In the genomic region with DNA sequence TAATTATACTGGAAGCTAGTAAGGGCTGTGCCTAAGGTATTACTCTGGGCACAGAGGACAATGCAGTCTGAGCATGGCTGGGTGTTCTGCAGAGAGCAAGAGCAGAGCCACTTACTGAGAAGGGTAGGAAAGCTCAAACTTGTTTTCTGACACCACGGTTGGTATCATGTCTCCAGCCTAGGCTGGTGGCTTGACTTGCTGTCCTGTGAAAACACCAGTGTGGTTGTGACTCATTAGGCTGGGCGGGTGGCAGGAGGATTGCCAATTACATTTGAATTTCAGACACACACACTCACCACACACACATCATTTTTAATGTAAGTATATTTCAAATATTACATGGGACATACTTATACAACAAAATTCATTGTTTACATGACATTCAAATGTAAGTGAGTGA, we compare ENCODE assay signal across 16 cellular contexts. TPM values are rescaled to one million over a fixed set of nuclear protein-coding genes. Genes with fewer than 3 reads are reported as not detected.
A peak's percentile ranks its signal among the peaks of the same experiment; 100 is the strongest.
DNase-seq lines count a peak whose midpoint lies in the region; ATAC-seq, FAIRE-seq and TF ChIP-seq lines count a peak whose summit lies in the region.
"Had no signal": no experiment of that assay in that cellular context is flagged by ENCODE, and none has a peak within 500 bp of the region (broad histone marks: within the 10 kb centered on the region; RNA-seq: fewer than 3 reads in every experiment).

No MANE protein-coding gene starts in this region.

- FAIRE-seq in astrocyte (lab: Jason Lieb, UNC), result peak; percentile 94

- no peak overlapping the region for H3K4me2 ChIP-seq in astrocyte (ENCODE audit: low read length)
- H3K4me2 ChIP-seq: KMS-11 had no signal

- H3K27ac ChIP-seq in astrocyte (ENCODE audit: low read depth, low read length) (no peak overlapping the region), endodermal cell (ENCODE audit: low read depth, low read length) (no peak overlapping the region)
- H3K27ac ChIP-seq: KMS-11, SJSA1 had no signal

- H3K27me3 ChIP-seq in astrocyte (ENCODE audit: insufficient read depth, low read length) (no peaks in the 10 kb centered on the region), endodermal cell (ENCODE audit: control insufficient read depth, insufficient read depth, low read length, poor library complexity, severe bottlenecking) (peaks cover 10% of the 10 kb centered on the region)
- H3K27me3 ChIP-seq: SJSA1, tibial nerve had no signal

- peaks cover under 1% of the 10 kb centered on the region for H3K9me3 Mint-ChIP-seq in astrocyte (ENCODE audit: unreplicated experiment)
- peaks cover 0 to 2% (median 0%) of the 10 kb centered on the region in 6 donors for H3K9me3 Mint-ChIP-seq in immature natural killer cell
- H3K9me3 Mint-ChIP-seq in endodermal cell, result peaks cover 41% of the 10 kb centered on the region
- H3K9me3 Mint-ChIP-seq: activated T-cell treated with anti-CD3 and anti-CD28 coated beads, Interleukin-2, amount 50 U/mL, for 24 hours had no signal

- H3K36me3 Mint-ChIP-seq in astrocyte (ENCODE audit: low read depth, unreplicated experiment) (no peaks in the 10 kb centered on the region), immature natural killer cell (no peaks in the 10 kb centered on the region), endodermal cell (ENCODE audit: low read depth) (no peaks in the 10 kb centered on the region)
- H3K36me3 Mint-ChIP-seq: brain had no signal

- H3K9ac ChIP-seq in astrocyte (ENCODE audit: low read length), result no peak overlapping the region
- no peak overlapping the region for H3K9ac ChIP-seq in endodermal cell (ENCODE audit: extremely low read depth, low read length, poor library complexity, severe bottlenecking)
- H3K9ac ChIP-seq: KMS-11 had no signal

- no peak for TF ChIP-seq CTCF in astrocyte (IDR thresholded peaks at IDR 0.05; ENCODE audit: insufficient read depth, low read depth, low read length)
- TF ChIP-seq CTCF in endodermal cell (conservative IDR thresholded peaks at IDR 0.05), result no peak

- H3K4me3 Mint-ChIP-seq in astrocyte (ENCODE audit: unreplicated experiment) (no peak overlapping the region), immature natural killer cell (peak overlapping the region in 3 of 5 donors; percentile 66 to 89 (median 74)), endodermal cell (no peak overlapping the region)
- H3K4me3 Mint-ChIP-seq: activated T-cell treated with anti-CD3 and anti-CD28 coated beads, Interleukin-2, amount 50 U/mL, for 24 hours had no signal

- H3K27ac Mint-ChIP-seq in astrocyte (ENCODE audit: unreplicated experiment) (no peak overlapping the region), immature natural killer cell (peak overlapping the region in 1 of 6 donors; percentile 23), endodermal cell (no peak overlapping the region)
- H3K27ac Mint-ChIP-seq: activated T-cell treated with anti-CD3 and anti-CD28 coated beads, Interleukin-2, amount 50 U/mL, for 24 hours had no signal

- no peaks in the 10 kb centered on the region for H4K20me1 ChIP-seq in astrocyte (ENCODE audit: insufficient read depth, low read length)

- DNase-seq in EH (ENCODE audit: low read depth) (peak; percentile 56), HUDEP-2 (lab: John Stamatoyannopoulos, UW; ENCODE audit: unreplicated experiment in 76 of 76) (peak in 58 of 76 experiments; percentile 1 to 52 (median 14)), astrocyte (ENCODE audit: low read depth) (peak; percentile 36), immature natural killer cell (peak; percentile 24 to 44 (median 32)), NCI-H1092 treated with DMSO at 0.1 percent for 48 hours (lab: John Stamatoyannopoulos, UW) (no peak), endodermal cell (no peak), NOMO-1 treated with dmso at 0.1 percent for 144 hours (lab: John Stamatoyannopoulos, UW; ENCODE audit: unreplicated experiment) (no peak)
- DNase-seq: activated T-cell treated with anti-CD3 and anti-CD28 coated beads, Interleukin-2, amount 50 U/mL, for 24 hours; NCI-H2107; occipital lobe; stimulated activated CD4-positive, alpha-beta T cell treated with anti-CD3 and anti-CD28 coated beads, Interleukin-12 subunit alpha, Interleukin-12 subunit beta, amount 100 ng/mL, for 4 hours had no signal

- H3K27me3 Mint-ChIP-seq in astrocyte (ENCODE audit: low read depth, unreplicated experiment), result peaks cover 12% of the 10 kb centered on the region
- H3K27me3 Mint-ChIP-seq in immature natural killer cell (ENCODE audit: low read depth in 3 of 3), result peaks cover 11 to 21% (median 12%) of the 10 kb centered on the region in 3 donors
- peaks cover 73% of the 10 kb centered on the region for H3K27me3 Mint-ChIP-seq in endodermal cell (ENCODE audit: insufficient read depth)
- H3K27me3 Mint-ChIP-seq: brain had no signal

- WGBS in endodermal cell (ENCODE audit: insufficient coverage in 1 of 2, insufficient read length in 1 of 2), 2 experiments, result 100% methylated on average over 1 of the region's 2 CpGs; no CpG with 5 or more reads in 1 of the 2 experiments

- H3K79me2 ChIP-seq in astrocyte (ENCODE audit: insufficient read depth, low read length), result no peaks in the 10 kb centered on the region

- no peak overlapping the region for H2AFZ ChIP-seq in astrocyte (ENCODE audit: low read depth, low read length)

- H3K9me3 ChIP-seq in astrocyte (ENCODE audit: insufficient read depth, low read depth, low read length) (no peaks in the 10 kb centered on the region), endodermal cell (ENCODE audit: control insufficient read depth, low read length) (no peaks in the 10 kb centered on the region)
- H3K9me3 ChIP-seq: SJSA1, tibial nerve had no signal

- H3K4me3 ChIP-seq in astrocyte (ENCODE audit: insufficient read depth, low read depth, low read length), result no peak overlapping the region
- no peak overlapping the region for H3K4me3 ChIP-seq in endodermal cell (ENCODE audit: low read length)
- H3K4me3 ChIP-seq: SJSA1 had no signal

- H3K4me1 Mint-ChIP-seq in astrocyte (ENCODE audit: low read depth, unreplicated experiment) (no peaks in the 10 kb centered on the region), immature natural killer cell (peaks cover 30 to 34% of the 10 kb centered on the region in 2 donors), endodermal cell (peaks cover 2% of the 10 kb centered on the region)

- H3K4me1 ChIP-seq in astrocyte (ENCODE audit: insufficient read depth, low read length) (peaks cover 18% of the 10 kb centered on the region), endodermal cell (ENCODE audit: control insufficient read depth, insufficient read depth, low read length) (no peaks in the 10 kb centered on the region)

- H3K36me3 ChIP-seq in astrocyte (ENCODE audit: insufficient read depth, low read length), result no peaks in the 10 kb centered on the region
- no peaks in the 10 kb centered on the region for H3K36me3 ChIP-seq in endodermal cell (ENCODE audit: control insufficient read depth, insufficient read depth, low read length)
- H3K36me3 ChIP-seq: SJSA1, tibial nerve had no signal

- no peak for ATAC-seq in HG03196 (IDR thresholded peaks at IDR 0.05; ENCODE audit: unreplicated experiment)

RNA-seq across cellular contexts. Expression of gene MTM1, which starts 19.7 kb away (rescaled TPM):
- 10.7 and 11.0 TPM in 2 replicates for total RNA-seq in astrocyte
- polyA plus RNA-seq in immature natural killer cell, result 1 to 10 TPM; 2.9 to 4.9 (median 4.9) TPM
- 1 to 10 TPM; 5.9 to 9.8 TPM for total RNA-seq in endodermal cell
- 8.9 TPM for polyA plus RNA-seq in endodermal cell (2013, experiment 1 of 2)
- polyA plus RNA-seq in endodermal cell (2013, experiment 2 of 2), result 9.6 TPM

Comparison
In these comparisons a context has a peak if more than half of its experiments do, and no peak if none do; other contexts are left out.
1. DNase-seq: peak in EH (single experiment), HUDEP-2 (58 of 76), astrocyte (single experiment) and immature natural killer cell (3 of 3); none in NCI-H1092 treated with DMSO at 0.1 percent for 48 hours (single experiment), endodermal cell (single experiment) and NOMO-1 treated with dmso at 0.1 percent for 144 hours (single experiment).
2. H3K4me3 Mint-ChIP-seq: peak in immature natural killer cell (3 of 5); none in astrocyte (single experiment) and endodermal cell (single experiment).